2 cellular contexts compared by ENCODE assay signal in the genomic region with DNA sequence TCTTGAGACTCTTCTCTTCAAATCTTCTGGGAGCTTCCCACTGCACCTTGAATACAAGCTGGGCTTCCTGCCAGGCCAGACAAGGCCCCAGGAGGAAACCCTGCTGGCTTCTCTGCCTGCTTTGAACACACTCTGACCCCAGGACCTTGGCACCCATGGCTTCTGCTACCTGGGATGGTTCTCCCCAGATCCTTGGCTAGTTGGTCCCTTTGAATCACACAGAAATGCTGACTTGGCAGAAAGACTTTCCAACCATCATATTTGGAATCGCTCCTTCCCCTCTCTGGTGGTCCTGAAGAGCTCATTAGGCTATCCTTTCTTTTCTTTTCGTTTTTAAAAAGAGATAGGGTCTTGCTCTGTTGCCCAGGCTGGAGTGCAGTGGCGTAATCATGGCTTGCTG.
TF ChIP-seq lines count a peak whose summit lies in the region.

No MANE protein-coding gene starts in this region.

TF ChIP-seq in HEK293, 187 proteins besides CTCF, POLR2A, EP300 and RAD21 (continued from another document):
- TF ChIP-seq, protein P1, sequence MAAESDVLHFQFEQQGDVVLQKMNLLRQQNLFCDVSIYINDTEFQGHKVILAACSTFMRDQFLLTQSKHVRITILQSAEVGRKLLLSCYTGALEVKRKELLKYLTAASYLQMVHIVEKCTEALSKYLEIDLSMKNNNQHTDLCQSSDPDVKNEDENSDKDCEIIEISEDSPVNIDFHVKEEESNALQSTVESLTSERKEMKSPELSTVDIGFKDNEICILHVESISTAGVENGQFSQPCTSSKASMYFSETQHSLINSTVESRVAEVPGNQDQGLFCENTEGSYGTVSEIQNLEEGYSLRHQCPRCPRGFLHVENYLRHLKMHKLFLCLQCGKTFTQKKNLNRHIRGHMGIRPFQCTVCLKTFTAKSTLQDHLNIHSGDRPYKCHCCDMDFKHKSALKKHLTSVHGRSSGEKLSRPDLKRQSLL (tag by site-specific recombination; IDR thresholded peaks at IDR 0.05), result no peak
- TF ChIP-seq ZNF514 (tag by site-specific recombination; IDR thresholded peaks at IDR 0.05), result no peak
- TF ChIP-seq GFI1B (tag by site-specific recombination; IDR thresholded peaks at IDR 0.05), result no peak
- TF ChIP-seq, protein P2, sequence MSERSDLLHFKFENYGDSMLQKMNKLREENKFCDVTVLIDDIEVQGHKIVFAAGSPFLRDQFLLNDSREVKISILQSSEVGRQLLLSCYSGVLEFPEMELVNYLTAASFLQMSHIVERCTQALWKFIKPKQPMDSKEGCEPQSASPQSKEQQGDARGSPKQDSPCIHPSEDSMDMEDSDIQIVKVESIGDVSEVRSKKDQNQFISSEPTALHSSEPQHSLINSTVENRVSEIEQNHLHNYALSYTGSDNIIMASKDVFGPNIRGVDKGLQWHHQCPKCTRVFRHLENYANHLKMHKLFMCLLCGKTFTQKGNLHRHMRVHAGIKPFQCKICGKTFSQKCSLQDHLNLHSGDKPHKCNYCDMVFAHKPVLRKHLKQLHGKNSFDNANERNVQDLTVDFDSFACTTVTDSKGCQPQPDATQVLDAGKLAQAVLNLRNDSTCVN (tag by site-specific recombination; optimal IDR thresholded peaks at IDR 0.05), result no peak
- TF ChIP-seq ZNF623 (tag by site-specific recombination; IDR thresholded peaks at IDR 0.05), result 0 out of 2 replicates have a peak, but pooled peaks have one; percentile 10

TF ChIP-seq in WTC11, 78 proteins besides CTCF, POLR2A, EP300 and RAD21 (continued from another document):
- TF ChIP-seq, protein P3, sequence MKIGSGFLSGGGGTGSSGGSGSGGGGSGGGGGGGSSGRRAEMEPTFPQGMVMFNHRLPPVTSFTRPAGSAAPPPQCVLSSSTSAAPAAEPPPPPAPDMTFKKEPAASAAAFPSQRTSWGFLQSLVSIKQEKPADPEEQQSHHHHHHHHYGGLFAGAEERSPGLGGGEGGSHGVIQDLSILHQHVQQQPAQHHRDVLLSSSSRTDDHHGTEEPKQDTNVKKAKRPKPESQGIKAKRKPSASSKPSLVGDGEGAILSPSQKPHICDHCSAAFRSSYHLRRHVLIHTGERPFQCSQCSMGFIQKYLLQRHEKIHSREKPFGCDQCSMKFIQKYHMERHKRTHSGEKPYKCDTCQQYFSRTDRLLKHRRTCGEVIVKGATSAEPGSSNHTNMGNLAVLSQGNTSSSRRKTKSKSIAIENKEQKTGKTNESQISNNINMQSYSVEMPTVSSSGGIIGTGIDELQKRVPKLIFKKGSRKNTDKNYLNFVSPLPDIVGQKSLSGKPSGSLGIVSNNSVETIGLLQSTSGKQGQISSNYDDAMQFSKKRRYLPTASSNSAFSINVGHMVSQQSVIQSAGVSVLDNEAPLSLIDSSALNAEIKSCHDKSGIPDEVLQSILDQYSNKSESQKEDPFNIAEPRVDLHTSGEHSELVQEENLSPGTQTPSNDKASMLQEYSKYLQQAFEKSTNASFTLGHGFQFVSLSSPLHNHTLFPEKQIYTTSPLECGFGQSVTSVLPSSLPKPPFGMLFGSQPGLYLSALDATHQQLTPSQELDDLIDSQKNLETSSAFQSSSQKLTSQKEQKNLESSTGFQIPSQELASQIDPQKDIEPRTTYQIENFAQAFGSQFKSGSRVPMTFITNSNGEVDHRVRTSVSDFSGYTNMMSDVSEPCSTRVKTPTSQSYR (CRISPR knock-in tag; IDR thresholded peaks at IDR 0.05), result no peak
- TF ChIP-seq, protein P4, sequence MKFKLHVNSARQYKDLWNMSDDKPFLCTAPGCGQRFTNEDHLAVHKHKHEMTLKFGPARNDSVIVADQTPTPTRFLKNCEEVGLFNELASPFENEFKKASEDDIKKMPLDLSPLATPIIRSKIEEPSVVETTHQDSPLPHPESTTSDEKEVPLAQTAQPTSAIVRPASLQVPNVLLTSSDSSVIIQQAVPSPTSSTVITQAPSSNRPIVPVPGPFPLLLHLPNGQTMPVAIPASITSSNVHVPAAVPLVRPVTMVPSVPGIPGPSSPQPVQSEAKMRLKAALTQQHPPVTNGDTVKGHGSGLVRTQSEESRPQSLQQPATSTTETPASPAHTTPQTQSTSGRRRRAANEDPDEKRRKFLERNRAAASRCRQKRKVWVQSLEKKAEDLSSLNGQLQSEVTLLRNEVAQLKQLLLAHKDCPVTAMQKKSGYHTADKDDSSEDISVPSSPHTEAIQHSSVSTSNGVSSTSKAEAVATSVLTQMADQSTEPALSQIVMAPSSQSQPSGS (CRISPR knock-in tag; IDR thresholded peaks at IDR 0.05; ENCODE audit: borderline replicate concordance, low read depth), result no peak
- TF ChIP-seq ZNF219 (CRISPR knock-in tag; IDR thresholded peaks at IDR 0.05; ENCODE audit: borderline replicate concordance), result no peak
- no peak for TF ChIP-seq TP53 (CRISPR knock-in tag; IDR thresholded peaks at IDR 0.05)
- TF ChIP-seq NFATC4 (CRISPR knock-in tag; IDR thresholded peaks at IDR 0.05), result no peak
- TF ChIP-seq, protein P5, sequence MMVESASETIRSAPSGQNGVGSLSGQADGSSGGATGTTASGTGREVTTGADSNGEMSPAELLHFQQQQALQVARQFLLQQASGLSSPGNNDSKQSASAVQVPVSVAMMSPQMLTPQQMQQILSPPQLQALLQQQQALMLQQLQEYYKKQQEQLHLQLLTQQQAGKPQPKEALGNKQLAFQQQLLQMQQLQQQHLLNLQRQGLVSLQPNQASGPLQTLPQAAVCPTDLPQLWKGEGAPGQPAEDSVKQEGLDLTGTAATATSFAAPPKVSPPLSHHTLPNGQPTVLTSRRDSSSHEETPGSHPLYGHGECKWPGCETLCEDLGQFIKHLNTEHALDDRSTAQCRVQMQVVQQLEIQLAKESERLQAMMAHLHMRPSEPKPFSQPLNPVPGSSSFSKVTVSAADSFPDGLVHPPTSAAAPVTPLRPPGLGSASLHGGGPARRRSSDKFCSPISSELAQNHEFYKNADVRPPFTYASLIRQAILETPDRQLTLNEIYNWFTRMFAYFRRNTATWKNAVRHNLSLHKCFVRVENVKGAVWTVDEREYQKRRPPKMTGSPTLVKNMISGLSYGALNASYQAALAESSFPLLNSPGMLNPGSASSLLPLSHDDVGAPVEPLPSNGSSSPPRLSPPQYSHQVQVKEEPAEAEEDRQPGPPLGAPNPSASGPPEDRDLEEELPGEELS (CRISPR knock-in tag; IDR thresholded peaks at IDR 0.05), result no peak
- TF ChIP-seq RORB (CRISPR knock-in tag; IDR thresholded peaks at IDR 0.05), result no peak
- no peak for TF ChIP-seq KAT7 (CRISPR knock-in tag; IDR thresholded peaks at IDR 0.05; ENCODE audit: borderline replicate concordance)
- TF ChIP-seq ZNF138 (CRISPR knock-in tag; conservative IDR thresholded peaks at IDR 0.05), result no peak
- TF ChIP-seq, protein P6, sequence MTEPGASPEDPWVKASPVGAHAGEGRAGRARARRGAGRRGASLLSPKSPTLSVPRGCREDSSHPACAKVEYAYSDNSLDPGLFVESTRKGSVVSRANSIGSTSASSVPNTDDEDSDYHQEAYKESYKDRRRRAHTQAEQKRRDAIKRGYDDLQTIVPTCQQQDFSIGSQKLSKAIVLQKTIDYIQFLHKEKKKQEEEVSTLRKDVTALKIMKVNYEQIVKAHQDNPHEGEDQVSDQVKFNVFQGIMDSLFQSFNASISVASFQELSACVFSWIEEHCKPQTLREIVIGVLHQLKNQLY (CRISPR knock-in tag; IDR thresholded peaks at IDR 0.05), result no peak
- TF ChIP-seq SMAD3 (CRISPR knock-in tag; IDR thresholded peaks at IDR 0.05; ENCODE audit: borderline replicate concordance), result no peak
- TF ChIP-seq, protein P7, sequence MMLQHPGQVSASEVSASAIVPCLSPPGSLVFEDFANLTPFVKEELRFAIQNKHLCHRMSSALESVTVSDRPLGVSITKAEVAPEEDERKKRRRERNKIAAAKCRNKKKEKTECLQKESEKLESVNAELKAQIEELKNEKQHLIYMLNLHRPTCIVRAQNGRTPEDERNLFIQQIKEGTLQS (CRISPR knock-in tag; conservative IDR thresholded peaks at IDR 0.05), result no peak
- TF ChIP-seq, protein P8, sequence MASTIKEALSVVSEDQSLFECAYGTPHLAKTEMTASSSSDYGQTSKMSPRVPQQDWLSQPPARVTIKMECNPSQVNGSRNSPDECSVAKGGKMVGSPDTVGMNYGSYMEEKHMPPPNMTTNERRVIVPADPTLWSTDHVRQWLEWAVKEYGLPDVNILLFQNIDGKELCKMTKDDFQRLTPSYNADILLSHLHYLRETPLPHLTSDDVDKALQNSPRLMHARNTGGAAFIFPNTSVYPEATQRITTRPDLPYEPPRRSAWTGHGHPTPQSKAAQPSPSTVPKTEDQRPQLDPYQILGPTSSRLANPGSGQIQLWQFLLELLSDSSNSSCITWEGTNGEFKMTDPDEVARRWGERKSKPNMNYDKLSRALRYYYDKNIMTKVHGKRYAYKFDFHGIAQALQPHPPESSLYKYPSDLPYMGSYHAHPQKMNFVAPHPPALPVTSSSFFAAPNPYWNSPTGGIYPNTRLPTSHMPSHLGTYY (CRISPR knock-in tag; IDR thresholded peaks at IDR 0.05), result no peak
- TF ChIP-seq RELA (CRISPR knock-in tag; IDR thresholded peaks at IDR 0.05; ENCODE audit: borderline replicate concordance), result no peak
- TF ChIP-seq TEAD4 (CRISPR knock-in tag; IDR thresholded peaks at IDR 0.05), result no peak
- TF ChIP-seq NR1H2 (CRISPR knock-in tag; IDR thresholded peaks at IDR 0.05), result no peak
- no peak for TF ChIP-seq NR2C2 (CRISPR knock-in tag; IDR thresholded peaks at IDR 0.05)
